Comparison of ENCODE assay signal across 10 cellular contexts in genomic region chr19:3642987-3643386, GRCh38. TPM values are rescaled to one million over a fixed set of nuclear protein-coding genes. Genes with fewer than 3 reads are reported as not detected.
DNase-seq lines count a peak whose midpoint lies in the region; ATAC-seq and TF ChIP-seq lines count a peak whose summit lies in the region.
"Had no signal": no experiment of that assay in that cellular context is flagged by ENCODE, and none has a peak within 500 bp of the region (broad histone marks: within the 10 kb centered on the region; RNA-seq: fewer than 3 reads in every experiment).

No MANE protein-coding gene starts in this region.

- peak; percentile 32 for DNase-seq in activated naive CD4-positive, alpha-beta T cell treated with anti-CD3 and anti-CD28 coated beads for 36 hours
- DNase-seq in neural progenitor cell (ENCODE audit: low spot score) (peak; percentile 38), NOMO-1 treated with DMSO at 0.1 percent for 48 hours (lab: John Stamatoyannopoulos, UW; ENCODE audit: unreplicated experiment) (no peak)
- no peak for DNase-seq in stimulated activated naive CD4-positive, alpha-beta T cell treated with Interleukin-2 at 50 U/mL for 16 hours (lab: John Stamatoyannopoulos, UW)
- DNase-seq: aorta, DMS 273 treated with DMSO at 0.1 percent for 48 hours had no signal

- H3K4me3 Mint-ChIP-seq in activated naive CD4-positive, alpha-beta T cell treated with anti-CD3 and anti-CD28 coated beads for 36 hours, result no peak overlapping the region
- no peak overlapping the region for H3K4me3 Mint-ChIP-seq in neural progenitor cell

- H3K9ac ChIP-seq in ES-I3 (ENCODE audit: low read depth, low read length) (peak overlapping the region; percentile 45; the same call in 1 of the 2 replicates), neural progenitor cell (no peak overlapping the region)

- no peaks in the 10 kb centered on the region for H3K27me3 ChIP-seq in neural progenitor cell
- H3K27me3 ChIP-seq: right atrium auricular region had no signal

- TF ChIP-seq EP300 in Ishikawa (IDR thresholded peaks at IDR 0.05; ENCODE audit: borderline replicate concordance), result no peak

- no peak overlapping the region for H3K4me3 ChIP-seq in neural progenitor cell
- H3K4me3 ChIP-seq: right atrium auricular region had no signal

- no peaks in the 10 kb centered on the region for H3F3A ChIP-seq in neural progenitor cell (ENCODE audit: low read depth)

- no peak overlapping the region for H3K27ac Mint-ChIP-seq in activated naive CD4-positive, alpha-beta T cell treated with anti-CD3 and anti-CD28 coated beads for 36 hours
- no peak overlapping the region for H3K27ac Mint-ChIP-seq in neural progenitor cell

- H4K20me1 ChIP-seq in neural progenitor cell (ENCODE audit: low read depth), result peaks cover 9% of the 10 kb centered on the region

- no peak overlapping the region for H3K27ac ChIP-seq in neural progenitor cell
- H3K27ac ChIP-seq: right atrium auricular region had no signal

- H3K4me1 ChIP-seq in ES-I3 (ENCODE audit: insufficient read depth, low read length) (no peaks in the 10 kb centered on the region), neural progenitor cell (no peaks in the 10 kb centered on the region)

- CTCF ChIA-PET in activated naive CD4-positive, alpha-beta T cell treated with anti-CD3 and anti-CD28 coated beads for 36 hours (lab: Charles Lee), result no interaction called here

- no peak for TF ChIP-seq CTCF in neural progenitor cell (IDR thresholded peaks at IDR 0.05)

- H2AFZ ChIP-seq in neural progenitor cell (replicated peaks), result no peak overlapping the region

- no peaks in the 10 kb centered on the region for H3K4me1 Mint-ChIP-seq in activated naive CD4-positive, alpha-beta T cell treated with anti-CD3 and anti-CD28 coated beads for 36 hours (ENCODE audit: low read depth)
- no peaks in the 10 kb centered on the region for H3K4me1 Mint-ChIP-seq in neural progenitor cell

- peaks cover 3% of the 10 kb centered on the region for H3K36me3 Mint-ChIP-seq in activated naive CD4-positive, alpha-beta T cell treated with anti-CD3 and anti-CD28 coated beads for 36 hours (ENCODE audit: low read depth)
- H3K36me3 Mint-ChIP-seq in neural progenitor cell, result peaks cover 8% of the 10 kb centered on the region

- no peak overlapping the region for H3K4me2 ChIP-seq in neural progenitor cell

- H3K36me3 ChIP-seq in ES-I3 (ENCODE audit: insufficient read depth, low read length) (no peaks in the 10 kb centered on the region; the same call in 1 of the 2 replicates), neural progenitor cell (no peaks in the 10 kb centered on the region)

- intact Hi-C loops in activated naive CD4-positive, alpha-beta T cell treated with anti-CD3 and anti-CD28 coated beads for 36 hours (cut with micrococcal nuclease), result no loop called here

- H3K79me2 ChIP-seq in neural progenitor cell (ENCODE audit: low read depth), result no peaks in the 10 kb centered on the region

- TF ChIP-seq RAD21 in Ishikawa (IDR thresholded peaks at IDR 0.05; ENCODE audit: low read depth), result no peak

- H3K27me3 Mint-ChIP-seq in activated naive CD4-positive, alpha-beta T cell treated with anti-CD3 and anti-CD28 coated beads for 36 hours (ENCODE audit: low read depth), result no peaks in the 10 kb centered on the region
- peaks cover 2% of the 10 kb centered on the region for H3K27me3 Mint-ChIP-seq in neural progenitor cell (ENCODE audit: insufficient read depth, low read depth)

- no peak for ATAC-seq in GM19324 (IDR thresholded peaks at IDR 0.05; ENCODE audit: low FRiP score, unreplicated experiment)

- no peaks in the 10 kb centered on the region for H3K9me3 Mint-ChIP-seq in activated naive CD4-positive, alpha-beta T cell treated with anti-CD3 and anti-CD28 coated beads for 36 hours
- H3K9me3 Mint-ChIP-seq in neural progenitor cell, result no peaks in the 10 kb centered on the region

- H3K9me3 ChIP-seq in ES-I3 (ENCODE audit: control insufficient read depth, insufficient read depth, low read length) (no peaks in the 10 kb centered on the region), neural progenitor cell (ENCODE audit: low read depth) (no peaks in the 10 kb centered on the region)
- H3K9me3 ChIP-seq: right atrium auricular region had no signal

TF ChIP-seq in Ishikawa, 13 proteins besides CTCF, POLR2A, EP300 and RAD21:
- TF ChIP-seq USF1 (IDR thresholded peaks at IDR 0.05) (no peak), TAF1 (IDR thresholded peaks at IDR 0.05; ENCODE audit: low read depth) (no peak), MAX (IDR thresholded peaks at IDR 0.05) (peak; percentile 61), ZBTB7A (IDR thresholded peaks at IDR 0.05; ENCODE audit: low read depth) (no peak), CREB1 (IDR thresholded peaks at IDR 0.05; ENCODE audit: low read depth) (no peak), YY1 (IDR thresholded peaks at IDR 0.05; ENCODE audit: low read depth) (no peak), FOXM1 (IDR thresholded peaks at IDR 0.05; ENCODE audit: borderline replicate concordance, low read depth) (no peak), REST (IDR thresholded peaks at IDR 0.05; ENCODE audit: low read depth) (no peak), TCF12 (IDR thresholded peaks at IDR 0.05; ENCODE audit: low read depth) (no peak), EGR1 (IDR thresholded peaks at IDR 0.05) (peak; percentile 52; the same call in 1 of the 2 replicates)

RNA-seq across cellular contexts. Expression of gene CACTIN, which starts 16.4 kb away (rescaled TPM):
- 10 to 100 TPM; 24.6 to 27.0 TPM for total RNA-seq in activated naive CD4-positive, alpha-beta T cell treated with anti-CD3 and anti-CD28 coated beads for 36 hours
- total RNA-seq in neural progenitor cell (ENCODE audit: low replicate concordance), result 6.0 and 35.4 TPM in 2 replicates

RNA-seq across cellular contexts. Expression of gene TBXA2R, which starts 36.3 kb away (rescaled TPM):
- under 1 TPM; 0.41 to 0.42 TPM for total RNA-seq in activated naive CD4-positive, alpha-beta T cell treated with anti-CD3 and anti-CD28 coated beads for 36 hours
- 0.09 TPM in 1 of 2 replicates, not detected in the other for total RNA-seq in neural progenitor cell (ENCODE audit: low replicate concordance)

RNA-seq across cellular contexts. Expression of gene PIP5K1C, which starts 57.3 kb away (rescaled TPM):
- 1 to 10 TPM; 7.3 to 7.5 TPM for total RNA-seq in activated naive CD4-positive, alpha-beta T cell treated with anti-CD3 and anti-CD28 coated beads for 36 hours
- 8.6 and 26.6 TPM in 2 replicates for total RNA-seq in neural progenitor cell (ENCODE audit: low replicate concordance)

RNA-seq across cellular contexts. Expression of gene GIPC3, which starts 57.7 kb away (rescaled TPM):
- under 1 TPM; 0.20 to 0.29 TPM for total RNA-seq in activated naive CD4-positive, alpha-beta T cell treated with anti-CD3 and anti-CD28 coated beads for 36 hours
- 0.09 TPM in 1 of 2 replicates, not detected in the other for total RNA-seq in neural progenitor cell (ENCODE audit: low replicate concordance)

Comparison
In these comparisons a context has a peak if more than half of its experiments do, and no peak if none do; other contexts are left out.
1. DNase-seq: peak in activated naive CD4-positive, alpha-beta T cell treated with anti-CD3 and anti-CD28 coated beads for 36 hours (single experiment) and neural progenitor cell (single experiment); none in NOMO-1 treated with DMSO at 0.1 percent for 48 hours (single experiment) and stimulated activated naive CD4-positive, alpha-beta T cell treated with Interleukin-2 at 50 U/mL for 16 hours (single experiment).